ENCODE assay signal across 19 cellular contexts in genomic region chr21:15240846-15241245, GRCh38.
"Had no signal": no experiment of that assay in that cellular context is flagged by ENCODE, and none has a peak within 500 bp of the region (broad histone marks: within the 10 kb centered on the region; RNA-seq: fewer than 3 reads in every experiment).

No MANE protein-coding gene starts in this region.

- H3K4me1 ChIP-seq: body of pancreas, lower lobe of right lung, prostate gland, right atrium auricular region, uterus had no signal

- H3K27ac ChIP-seq: body of pancreas, lower lobe of right lung, ovary, prostate gland, right atrium auricular region, tibial nerve, uterus had no signal

- H3K36me3 ChIP-seq: lower lobe of right lung, ovary, prostate gland, right atrium auricular region, tibial nerve, uterus had no signal

- DNase-seq: activated CD4-positive, alpha-beta memory T cell treated with anti-CD3 and anti-CD28 coated beads, Interleukin-2, amount 10 ng/mL, durations not matched to agents 7 days and 5 days; activated CD4-positive, alpha-beta T cell treated with anti-CD3 and anti-CD28 coated beads for 48 hours; activated effector memory CD4-positive, alpha-beta T cell treated with anti-CD3 and anti-CD28 coated beads, Interleukin-2, amount 50 U/mL, for 16 hours; activated naive CD4-positive, alpha-beta T cell treated with anti-CD3 and anti-CD28 coated beads, Interleukin-2, amount 50 U/mL, for 16 hours; activated naive CD8-positive, alpha-beta T cell treated with anti-CD3 and anti-CD28 coated beads, Interleukin-2, amount 50 U/mL, for 24 hours; anterior cingulate cortex; body of pancreas; dermis blood vessel endothelial cell; effector CD8-positive, alpha-beta T cell; lower lobe of right lung; naive thymus-derived CD4-positive, alpha-beta T cell; ovary; stimulated activated CD4-positive, alpha-beta T cell treated with anti-CD3 and anti-CD28 coated beads, Interleukin-1b, Interleukin-23, amount 100 ng/mL, for 48 hours; stimulated activated naive CD8-positive, alpha-beta T cell treated with anti-CD3 and anti-CD28 coated beads, Interleukin-15, amount 100 ng/mL, for 72 hours; uterus had no signal

- H3K9me3 ChIP-seq: body of pancreas, lower lobe of right lung, ovary, prostate gland, right atrium auricular region, tibial nerve, uterus had no signal

- H3K4me3 ChIP-seq: body of pancreas, lower lobe of right lung, ovary, prostate gland, right atrium auricular region, tibial nerve, uterus had no signal

- ATAC-seq: activated naive CD8-positive, alpha-beta T cell treated with anti-CD3 and anti-CD28 coated beads, Interleukin-2, amount 50 U/mL, for 24 hours; body of pancreas; left lobe of liver; lower lobe of right lung; naive thymus-derived CD4-positive, alpha-beta T cell; stimulated activated naive CD8-positive, alpha-beta T cell treated with anti-CD3 and anti-CD28 coated beads, Interleukin-15, amount 100 ng/mL, for 72 hours had no signal

- H3K27me3 ChIP-seq: body of pancreas, ovary, right atrium auricular region, tibial nerve, uterus had no signal
